1 cellular context compared by ENCODE assay signal in the genomic region with DNA sequence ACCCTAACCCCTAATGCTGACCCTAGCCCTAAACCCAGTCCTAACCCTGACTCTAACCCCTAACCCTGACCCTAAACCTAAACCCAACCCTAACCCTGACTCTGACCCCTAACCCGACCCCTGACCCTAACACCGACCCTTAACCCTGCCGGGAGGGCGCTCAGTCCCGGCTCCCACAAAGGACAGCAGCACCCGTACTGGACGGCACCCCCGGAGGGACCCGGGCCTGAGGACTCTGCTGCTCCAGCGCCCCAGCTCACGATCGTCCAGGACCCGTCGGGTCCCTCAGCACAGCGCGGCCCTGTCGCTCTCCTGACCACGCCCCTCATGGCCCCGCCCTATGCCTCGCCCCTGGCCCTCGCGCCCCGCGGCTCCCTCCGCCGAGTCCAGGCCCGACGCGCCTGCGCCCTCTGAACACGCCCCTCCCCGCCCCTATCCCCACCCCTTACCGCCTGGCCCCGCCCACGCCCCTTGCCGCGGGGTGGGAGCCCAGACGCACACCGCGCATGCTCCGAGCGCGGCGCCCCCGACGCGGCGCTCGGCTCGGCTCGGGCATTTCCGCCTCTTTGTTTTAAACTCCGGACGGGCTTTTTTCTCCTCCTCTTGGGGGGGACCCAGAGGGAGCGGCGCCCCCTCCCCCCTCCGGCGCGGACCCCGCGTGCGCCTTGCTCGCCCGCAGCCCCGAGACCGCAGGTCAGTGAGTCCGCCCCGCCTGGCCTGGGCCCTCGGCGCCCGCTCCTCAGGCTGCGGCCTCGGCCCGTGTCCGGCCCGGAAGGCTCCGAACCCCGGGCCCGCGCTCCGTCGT.
TF ChIP-seq lines count a peak whose summit lies in the region.

A gene with protein sequence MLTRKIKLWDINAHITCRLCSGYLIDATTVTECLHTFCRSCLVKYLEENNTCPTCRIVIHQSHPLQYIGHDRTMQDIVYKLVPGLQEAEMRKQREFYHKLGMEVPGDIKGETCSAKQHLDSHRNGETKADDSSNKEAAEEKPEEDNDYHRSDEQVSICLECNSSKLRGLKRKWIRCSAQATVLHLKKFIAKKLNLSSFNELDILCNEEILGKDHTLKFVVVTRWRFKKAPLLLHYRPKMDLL (plus strand): TSS at position 555 of the 805 bp plus-strand sequence. CDS start 27,849 bp downstream, outside the sequence.

TF ChIP-seq in K562, 482 proteins besides CTCF, POLR2A, EP300 and RAD21 (continued from another document and continues in another):
- TF ChIP-seq, protein P1, sequence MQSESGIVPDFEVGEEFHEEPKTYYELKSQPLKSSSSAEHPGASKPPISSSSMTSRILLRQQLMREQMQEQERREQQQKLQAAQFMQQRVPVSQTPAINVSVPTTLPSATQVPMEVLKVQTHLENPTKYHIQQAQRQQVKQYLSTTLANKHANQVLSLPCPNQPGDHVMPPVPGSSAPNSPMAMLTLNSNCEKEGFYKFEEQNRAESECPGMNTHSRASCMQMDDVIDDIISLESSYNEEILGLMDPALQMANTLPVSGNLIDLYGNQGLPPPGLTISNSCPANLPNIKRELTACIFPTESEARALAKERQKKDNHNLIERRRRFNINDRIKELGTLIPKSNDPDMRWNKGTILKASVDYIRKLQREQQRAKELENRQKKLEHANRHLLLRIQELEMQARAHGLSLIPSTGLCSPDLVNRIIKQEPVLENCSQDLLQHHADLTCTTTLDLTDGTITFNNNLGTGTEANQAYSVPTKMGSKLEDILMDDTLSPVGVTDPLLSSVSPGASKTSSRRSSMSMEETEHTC (IDR thresholded peaks at IDR 0.05) = no peak
- TF ChIP-seq, protein P2, sequence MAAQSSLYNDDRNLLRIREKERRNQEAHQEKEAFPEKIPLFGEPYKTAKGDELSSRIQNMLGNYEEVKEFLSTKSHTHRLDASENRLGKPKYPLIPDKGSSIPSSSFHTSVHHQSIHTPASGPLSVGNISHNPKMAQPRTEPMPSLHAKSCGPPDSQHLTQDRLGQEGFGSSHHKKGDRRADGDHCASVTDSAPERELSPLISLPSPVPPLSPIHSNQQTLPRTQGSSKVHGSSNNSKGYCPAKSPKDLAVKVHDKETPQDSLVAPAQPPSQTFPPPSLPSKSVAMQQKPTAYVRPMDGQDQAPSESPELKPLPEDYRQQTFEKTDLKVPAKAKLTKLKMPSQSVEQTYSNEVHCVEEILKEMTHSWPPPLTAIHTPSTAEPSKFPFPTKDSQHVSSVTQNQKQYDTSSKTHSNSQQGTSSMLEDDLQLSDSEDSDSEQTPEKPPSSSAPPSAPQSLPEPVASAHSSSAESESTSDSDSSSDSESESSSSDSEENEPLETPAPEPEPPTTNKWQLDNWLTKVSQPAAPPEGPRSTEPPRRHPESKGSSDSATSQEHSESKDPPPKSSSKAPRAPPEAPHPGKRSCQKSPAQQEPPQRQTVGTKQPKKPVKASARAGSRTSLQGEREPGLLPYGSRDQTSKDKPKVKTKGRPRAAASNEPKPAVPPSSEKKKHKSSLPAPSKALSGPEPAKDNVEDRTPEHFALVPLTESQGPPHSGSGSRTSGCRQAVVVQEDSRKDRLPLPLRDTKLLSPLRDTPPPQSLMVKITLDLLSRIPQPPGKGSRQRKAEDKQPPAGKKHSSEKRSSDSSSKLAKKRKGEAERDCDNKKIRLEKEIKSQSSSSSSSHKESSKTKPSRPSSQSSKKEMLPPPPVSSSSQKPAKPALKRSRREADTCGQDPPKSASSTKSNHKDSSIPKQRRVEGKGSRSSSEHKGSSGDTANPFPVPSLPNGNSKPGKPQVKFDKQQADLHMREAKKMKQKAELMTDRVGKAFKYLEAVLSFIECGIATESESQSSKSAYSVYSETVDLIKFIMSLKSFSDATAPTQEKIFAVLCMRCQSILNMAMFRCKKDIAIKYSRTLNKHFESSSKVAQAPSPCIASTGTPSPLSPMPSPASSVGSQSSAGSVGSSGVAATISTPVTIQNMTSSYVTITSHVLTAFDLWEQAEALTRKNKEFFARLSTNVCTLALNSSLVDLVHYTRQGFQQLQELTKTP (IDR thresholded peaks at IDR 0.05; ENCODE audit: low read depth in 1 of 2, partially characterized antibody in 2 of 2) = peak in 1 of 2 experiments; percentile 71
- TF ChIP-seq ARID1B (IDR thresholded peaks at IDR 0.05) (peak; percentile 32; the same call in 1 of the 2 replicates), RBFOX2 (IDR thresholded peaks at IDR 0.05; ENCODE audit: low read depth, low read length) (peak; percentile 79), NR2C2 (CRISPR knock-in tag; IDR thresholded peaks at IDR 0.05) (0 out of 2 replicates have a peak, but pooled peaks have one; percentile 51), NR2C2 (tag; IDR thresholded peaks at IDR 0.05) (peak; percentile 98), PRMT5 (CRISPR knock-in tag; IDR thresholded peaks at IDR 0.05) (no peak), MYC (IDR thresholded peaks at IDR 0.05; ENCODE audit: low read depth, low read length) (peak; percentile 31; the same call in 1 of the 2 replicates), MYC (CRISPR knock-in tag; IDR thresholded peaks at IDR 0.05; ENCODE audit: borderline replicate concordance, low read depth) (no peak), CC2D1A (IDR thresholded peaks at IDR 0.05) (peak; percentile 9; the same call in 1 of the 2 replicates), ZNF316 (IDR thresholded peaks at IDR 0.05) (no peak), POLR2G (IDR thresholded peaks at IDR 0.05; ENCODE audit: low read depth, low read length) (peak; percentile 75), TEAD4 (IDR thresholded peaks at IDR 0.05; ENCODE audit: low read length) (no peak), TEAD4 (CRISPR knock-in tag; IDR thresholded peaks at IDR 0.05; ENCODE audit: borderline replicate concordance) (0 out of 2 replicates have a peak, but pooled peaks have one; percentile 60), DLX4 (CRISPR knock-in tag; IDR thresholded peaks at IDR 0.05) (no peak), HBP1 (CRISPR knock-in tag; IDR thresholded peaks at IDR 0.05) (peak; percentile 77), DDX20 (tag; IDR thresholded peaks at IDR 0.05; ENCODE audit: low read depth) (no peak), SMARCA5 (IDR thresholded peaks at IDR 0.05) (no peak), MEIS2 (IDR thresholded peaks at IDR 0.05; ENCODE audit: partially characterized antibody) (peak; percentile 25), BCOR (IDR thresholded peaks at IDR 0.05) (0 out of 2 replicates have a peak, but pooled peaks have one; percentile 38), SP2 (IDR thresholded peaks at IDR 0.05; ENCODE audit: extremely low read depth, low read depth, low read length, poor library complexity, severe bottlenecking) (no peak), NCOA4 (IDR thresholded peaks at IDR 0.05; ENCODE audit: partially characterized antibody) (no peak), POLR2B (IDR thresholded peaks at IDR 0.05; ENCODE audit: low read depth, partially characterized antibody) (peak; percentile 53), KDM5B (IDR thresholded peaks at IDR 0.05; ENCODE audit: insufficient replicate concordance, low read depth, low read length) (peak; percentile 45), CREM (IDR thresholded peaks at IDR 0.05; ENCODE audit: low read depth) (no peak), SIN3A (IDR thresholded peaks at IDR 0.05; ENCODE audit: borderline replicate concordance in 2 of 2, control insufficient read depth in 1 of 2, low read depth in 2 of 2, low read length in 2 of 2) (no peak), NCOA1 (IDR thresholded peaks at IDR 0.05; ENCODE audit: low read depth) (no peak), KDM2B (CRISPR knock-in tag; IDR thresholded peaks at IDR 0.05) (0 out of 2 replicates have a peak, but pooled peaks have one; percentile 27), XRCC5 (IDR thresholded peaks at IDR 0.05; ENCODE audit: low read depth, low read length) (0 out of 2 replicates have a peak, but pooled peaks have one; percentile 17), TRIM24 (IDR thresholded peaks at IDR 0.05) (peak; percentile 60 to 61), KAT7 (CRISPR knock-in tag; IDR thresholded peaks at IDR 0.05; ENCODE audit: borderline replicate concordance) (no peak), SRSF3 (IDR thresholded peaks at IDR 0.05; ENCODE audit: insufficient read depth, low read length) (no peak), ETV5 (CRISPR knock-in tag; IDR thresholded peaks at IDR 0.05; ENCODE audit: low read depth) (0 out of 2 replicates have a peak, but pooled peaks have one; percentile 26), BRD4 (IDR thresholded peaks at IDR 0.05) (0 out of 2 replicates have a peak, but pooled peaks have one; percentile 36), NR3C1 (CRISPR knock-in tag; IDR thresholded peaks at IDR 0.05) (0 out of 2 replicates have a peak, but pooled peaks have one; percentile 49), NFIC (IDR thresholded peaks at IDR 0.05) (peak; percentile 78), ZNF507 (tag; conservative IDR thresholded peaks at IDR 0.05) (no peak), TAF7 (tag; IDR thresholded peaks at IDR 0.05) (0 out of 2 replicates have a peak, but pooled peaks have one; percentile 26), BHLHE40 (IDR thresholded peaks at IDR 0.05; ENCODE audit: low read length) (peak; percentile 43; the same call in 1 of the 2 replicates), TBL1XR1 (IDR thresholded peaks at IDR 0.05; ENCODE audit: low read length in 2 of 2) (0 out of 4 replicates have a peak, but pooled peaks of 1 of the 2 experiments have one; percentile 29)
- TF ChIP-seq, protein P3, sequence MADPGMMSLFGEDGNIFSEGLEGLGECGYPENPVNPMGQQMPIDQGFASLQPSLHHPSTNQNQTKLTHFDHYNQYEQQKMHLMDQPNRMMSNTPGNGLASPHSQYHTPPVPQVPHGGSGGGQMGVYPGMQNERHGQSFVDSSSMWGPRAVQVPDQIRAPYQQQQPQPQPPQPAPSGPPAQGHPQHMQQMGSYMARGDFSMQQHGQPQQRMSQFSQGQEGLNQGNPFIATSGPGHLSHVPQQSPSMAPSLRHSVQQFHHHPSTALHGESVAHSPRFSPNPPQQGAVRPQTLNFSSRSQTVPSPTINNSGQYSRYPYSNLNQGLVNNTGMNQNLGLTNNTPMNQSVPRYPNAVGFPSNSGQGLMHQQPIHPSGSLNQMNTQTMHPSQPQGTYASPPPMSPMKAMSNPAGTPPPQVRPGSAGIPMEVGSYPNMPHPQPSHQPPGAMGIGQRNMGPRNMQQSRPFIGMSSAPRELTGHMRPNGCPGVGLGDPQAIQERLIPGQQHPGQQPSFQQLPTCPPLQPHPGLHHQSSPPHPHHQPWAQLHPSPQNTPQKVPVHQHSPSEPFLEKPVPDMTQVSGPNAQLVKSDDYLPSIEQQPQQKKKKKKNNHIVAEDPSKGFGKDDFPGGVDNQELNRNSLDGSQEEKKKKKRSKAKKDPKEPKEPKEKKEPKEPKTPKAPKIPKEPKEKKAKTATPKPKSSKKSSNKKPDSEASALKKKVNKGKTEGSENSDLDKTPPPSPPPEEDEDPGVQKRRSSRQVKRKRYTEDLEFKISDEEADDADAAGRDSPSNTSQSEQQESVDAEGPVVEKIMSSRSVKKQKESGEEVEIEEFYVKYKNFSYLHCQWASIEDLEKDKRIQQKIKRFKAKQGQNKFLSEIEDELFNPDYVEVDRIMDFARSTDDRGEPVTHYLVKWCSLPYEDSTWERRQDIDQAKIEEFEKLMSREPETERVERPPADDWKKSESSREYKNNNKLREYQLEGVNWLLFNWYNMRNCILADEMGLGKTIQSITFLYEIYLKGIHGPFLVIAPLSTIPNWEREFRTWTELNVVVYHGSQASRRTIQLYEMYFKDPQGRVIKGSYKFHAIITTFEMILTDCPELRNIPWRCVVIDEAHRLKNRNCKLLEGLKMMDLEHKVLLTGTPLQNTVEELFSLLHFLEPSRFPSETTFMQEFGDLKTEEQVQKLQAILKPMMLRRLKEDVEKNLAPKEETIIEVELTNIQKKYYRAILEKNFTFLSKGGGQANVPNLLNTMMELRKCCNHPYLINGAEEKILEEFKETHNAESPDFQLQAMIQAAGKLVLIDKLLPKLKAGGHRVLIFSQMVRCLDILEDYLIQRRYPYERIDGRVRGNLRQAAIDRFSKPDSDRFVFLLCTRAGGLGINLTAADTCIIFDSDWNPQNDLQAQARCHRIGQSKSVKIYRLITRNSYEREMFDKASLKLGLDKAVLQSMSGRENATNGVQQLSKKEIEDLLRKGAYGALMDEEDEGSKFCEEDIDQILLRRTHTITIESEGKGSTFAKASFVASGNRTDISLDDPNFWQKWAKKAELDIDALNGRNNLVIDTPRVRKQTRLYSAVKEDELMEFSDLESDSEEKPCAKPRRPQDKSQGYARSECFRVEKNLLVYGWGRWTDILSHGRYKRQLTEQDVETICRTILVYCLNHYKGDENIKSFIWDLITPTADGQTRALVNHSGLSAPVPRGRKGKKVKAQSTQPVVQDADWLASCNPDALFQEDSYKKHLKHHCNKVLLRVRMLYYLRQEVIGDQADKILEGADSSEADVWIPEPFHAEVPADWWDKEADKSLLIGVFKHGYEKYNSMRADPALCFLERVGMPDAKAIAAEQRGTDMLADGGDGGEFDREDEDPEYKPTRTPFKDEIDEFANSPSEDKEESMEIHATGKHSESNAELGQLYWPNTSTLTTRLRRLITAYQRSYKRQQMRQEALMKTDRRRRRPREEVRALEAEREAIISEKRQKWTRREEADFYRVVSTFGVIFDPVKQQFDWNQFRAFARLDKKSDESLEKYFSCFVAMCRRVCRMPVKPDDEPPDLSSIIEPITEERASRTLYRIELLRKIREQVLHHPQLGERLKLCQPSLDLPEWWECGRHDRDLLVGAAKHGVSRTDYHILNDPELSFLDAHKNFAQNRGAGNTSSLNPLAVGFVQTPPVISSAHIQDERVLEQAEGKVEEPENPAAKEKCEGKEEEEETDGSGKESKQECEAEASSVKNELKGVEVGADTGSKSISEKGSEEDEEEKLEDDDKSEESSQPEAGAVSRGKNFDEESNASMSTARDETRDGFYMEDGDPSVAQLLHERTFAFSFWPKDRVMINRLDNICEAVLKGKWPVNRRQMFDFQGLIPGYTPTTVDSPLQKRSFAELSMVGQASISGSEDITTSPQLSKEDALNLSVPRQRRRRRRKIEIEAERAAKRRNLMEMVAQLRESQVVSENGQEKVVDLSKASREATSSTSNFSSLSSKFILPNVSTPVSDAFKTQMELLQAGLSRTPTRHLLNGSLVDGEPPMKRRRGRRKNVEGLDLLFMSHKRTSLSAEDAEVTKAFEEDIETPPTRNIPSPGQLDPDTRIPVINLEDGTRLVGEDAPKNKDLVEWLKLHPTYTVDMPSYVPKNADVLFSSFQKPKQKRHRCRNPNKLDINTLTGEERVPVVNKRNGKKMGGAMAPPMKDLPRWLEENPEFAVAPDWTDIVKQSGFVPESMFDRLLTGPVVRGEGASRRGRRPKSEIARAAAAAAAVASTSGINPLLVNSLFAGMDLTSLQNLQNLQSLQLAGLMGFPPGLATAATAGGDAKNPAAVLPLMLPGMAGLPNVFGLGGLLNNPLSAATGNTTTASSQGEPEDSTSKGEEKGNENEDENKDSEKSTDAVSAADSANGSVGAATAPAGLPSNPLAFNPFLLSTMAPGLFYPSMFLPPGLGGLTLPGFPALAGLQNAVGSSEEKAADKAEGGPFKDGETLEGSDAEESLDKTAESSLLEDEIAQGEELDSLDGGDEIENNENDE (IDR thresholded peaks at IDR 0.05; ENCODE audit: low read depth, low read length) = no peak
